ENCODE assay signal across 8 cellular contexts in genomic region chr3:158801696-158802398, GRCh38.
DNase-seq lines count a peak whose midpoint lies in the region; ATAC-seq, FAIRE-seq and TF ChIP-seq lines count a peak whose summit lies in the region.

Gene MFSD1 (plus strand): TSS chr3:158802054. CDS start chr3:158802153, 99 bp downstream.

- peak; percentile 98 for ATAC-seq in GM19043 (IDR thresholded peaks at IDR 0.05; ENCODE audit: low read depth, unreplicated experiment)
- ATAC-seq in HG03354 (IDR thresholded peaks at IDR 0.05; ENCODE audit: poor library complexity, severe bottlenecking, unreplicated experiment) = peak; percentile 98
- peak; percentile 92 for ATAC-seq in activated CD4-positive, CD25-positive, alpha-beta regulatory T cell treated with anti-CD3 and anti-CD28 coated beads, Interleukin-2, amount 50 U/mL, for 24 hours
- peak; percentile 83 for ATAC-seq in central memory CD8-positive, alpha-beta T cell (replicated peaks; ENCODE audit: extremely low read depth, poor library complexity, severe bottlenecking)

- no peaks in the 10 kb centered on the region for H3K9me3 Mint-ChIP-seq in central memory CD8-positive, alpha-beta T cell

- H3K4me1 Mint-ChIP-seq in central memory CD8-positive, alpha-beta T cell = peaks cover 13% of the 10 kb centered on the region

- H3K36me3 Mint-ChIP-seq in central memory CD8-positive, alpha-beta T cell (ENCODE audit: insufficient read depth) = peaks cover 11% of the 10 kb centered on the region

- H3K27me3 Mint-ChIP-seq in central memory CD8-positive, alpha-beta T cell = no peaks in the 10 kb centered on the region

- peak; percentile 17 for FAIRE-seq in islet of Langerhans (lab: Jason Lieb, UNC)

- peak within 1 kb of the TSS; percentile 82 for H3K27ac Mint-ChIP-seq in central memory CD8-positive, alpha-beta T cell (ENCODE audit: low read depth)

- H3K4me3 Mint-ChIP-seq in central memory CD8-positive, alpha-beta T cell = peak within 1 kb of the TSS; percentile 78

- TF ChIP-seq CTCF in AG10803 (conservative IDR thresholded peaks at IDR 0.05; ENCODE audit: low read length) = no peak

- H3K4me3 ChIP-seq in AG10803 (ENCODE audit: low read length) = peak within 1 kb of the TSS; percentile 82

- DNase-seq in AG10803 (ENCODE audit: low read depth) (peak; percentile 93), NCI-H446 treated with DMSO at 0.1 percent for 48 hours (lab: John Stamatoyannopoulos, UW) (peak; percentile 79)
- peak; percentile 73 to 76 for DNase-seq in central memory CD8-positive, alpha-beta T cell (ENCODE audit: low spot score in 2 of 2)
- DNase-seq in stimulated activated CD4-positive, alpha-beta T cell treated with anti-CD3 and anti-CD28 coated beads, Interleukin-12 subunit alpha, Interleukin-12 subunit beta, amount 100 ng/mL, for 4 hours = peak; percentile 84

Comparison
In these comparisons a context has a peak if more than half of its experiments do, and no peak if none do; other contexts are left out.
1. Peak in every context shown above with its lines: DNase-seq, ATAC-seq and H3K4me3 ChIP-seq.